ENCODE assay signal across 1 cellular context in genomic region chr5:177478711-177479646, GRCh38.
TF ChIP-seq lines count a peak whose summit lies in the region.

No MANE protein-coding gene starts in this region.

TF ChIP-seq in SK-N-SH treated with all-trans-retinoic acid at 6 μM for 48 hours, 23 proteins besides CTCF, POLR2A, EP300 and RAD21 (continued from another document):
- no peak; the same call in 1 of the 2 replicates for TF ChIP-seq CSRNP3 (CRISPR knock-in tag; IDR thresholded peaks at IDR 0.05)
- no peak for TF ChIP-seq ZNF70 (CRISPR knock-in tag; IDR thresholded peaks at IDR 0.05)
- no peak for TF ChIP-seq CREB5 (CRISPR knock-in tag; IDR thresholded peaks at IDR 0.05; ENCODE audit: low read depth)
